Comparison of ENCODE assay signal across 24 cellular contexts in genomic region chr4:1222938-1223690, GRCh38. TPM values are rescaled to one million over a fixed set of nuclear protein-coding genes. Genes with fewer than 3 reads are reported as not detected.
DNase-seq lines count a peak whose midpoint lies in the region; ATAC-seq, FAIRE-seq and TF ChIP-seq lines count a peak whose summit lies in the region.
"Had no signal": no experiment of that assay in that cellular context is flagged by ENCODE, and none has a peak within 500 bp of the region (broad histone marks: within the 10 kb centered on the region; RNA-seq: fewer than 3 reads in every experiment).

No MANE protein-coding gene starts in this region.

- H3K9me3 Mint-ChIP-seq in immature natural killer cell = no peaks in the 10 kb centered on the region
- H3K9me3 Mint-ChIP-seq: CD4-positive, alpha-beta T cell; H9; IgD-negative memory B cell had no signal

- no peaks in the 10 kb centered on the region for H3K9me1 ChIP-seq in K562 (ENCODE audit: control insufficient read depth, insufficient read depth, low read length)

- H3K36me3 Mint-ChIP-seq in immature natural killer cell = peaks cover 36 to 59% (median 44%) of the 10 kb centered on the region in 3 donors
- peaks cover 9% of the 10 kb centered on the region for H3K36me3 Mint-ChIP-seq in T-helper 17 cell (ENCODE audit: low read depth)

- H3K9me3 ChIP-seq in HepG2 (ENCODE audit: low read length) (no peaks in the 10 kb centered on the region), right lobe of liver (no peaks in the 10 kb centered on the region), K562 (replicated peaks; ENCODE audit: control insufficient read depth, insufficient read depth, low read depth, low read length) (no peaks in the 10 kb centered on the region), T-helper 17 cell (ENCODE audit: control insufficient read depth, low read length, poor library complexity, severe bottlenecking) (no peaks in the 10 kb centered on the region)
- H3K9me3 ChIP-seq: SK-N-SH had no signal

- CTCF ChIA-PET in HepG2 (lab: Yijun Ruan, JAX; ENCODE audit: low intra/inter-chr PET ratio, low total read pairs) (no interaction called here), K562 (lab: Yijun Ruan, JAX; ENCODE audit: low intra/inter-chr PET ratio) (no interaction called here)

- H3K27me3 ChIP-seq in HepG2 (ENCODE audit: control insufficient read depth in 1 of 2, insufficient read depth in 2 of 2, low read length in 2 of 2) (no peaks in the 10 kb centered on the region), right lobe of liver (no peaks in the 10 kb centered on the region), K562 (ENCODE audit: control insufficient read depth in 2 of 2, insufficient read depth in 2 of 2, low read length in 2 of 2) (no peaks in the 10 kb centered on the region; a peak in 2 of 5 replicates)

- POLR2A ChIA-PET in HepG2 (lab: Yijun Ruan, JAX) (no interaction called here), K562 (lab: Yijun Ruan, JAX) (interaction anchor here (1.1 kb wide), 1 partner anchor 10 kb away, joined by 3 read pairs; no protein-coding TSS in a partner anchor)

- H3K27me3 Mint-ChIP-seq in immature natural killer cell (ENCODE audit: low read depth in 3 of 3) (peaks cover 3 to 26% (median 16%) of the 10 kb centered on the region in 3 donors), T-helper 17 cell (no peaks in the 10 kb centered on the region)
- H3K27me3 Mint-ChIP-seq: CD4-positive, alpha-beta T cell; IgD-negative memory B cell had no signal

- H2AFZ ChIP-seq in HepG2 (ENCODE audit: low read length) = no peak overlapping the region
- H2AFZ ChIP-seq in K562 (ENCODE audit: low read depth, low read length) = no peak overlapping the region

- no peaks in the 10 kb centered on the region for H3K4me1 ChIP-seq in HepG2 (ENCODE audit: insufficient read depth, low read length)
- H3K4me1 ChIP-seq in right lobe of liver = no peaks in the 10 kb centered on the region
- peaks cover 0 to 6% of the 10 kb centered on the region in 2 experiments; a peak in 1 of 5 replicates for H3K4me1 ChIP-seq in K562 (replicated peaks in 1 of 2; ENCODE audit: control insufficient read depth in 2 of 2, insufficient read depth in 2 of 2, low read length in 2 of 2)

- no peak for TF ChIP-seq CTCF in HepG2 (CRISPR knock-in tag; IDR thresholded peaks at IDR 0.05)
- TF ChIP-seq CTCF in right lobe of liver (IDR thresholded peaks at IDR 0.05) = no peak
- no peak for TF ChIP-seq CTCF in K562 (IDR thresholded peaks at IDR 0.05 in 2 of 3, conservative IDR thresholded peaks at IDR 0.05 in 1 of 3; ENCODE audit: insufficient read depth in 2 of 3, low read depth in 1 of 3, low read length in 3 of 3)

- TF ChIP-seq POLR2A in HepG2 (IDR thresholded peaks at IDR 0.05; ENCODE audit: insufficient read depth in 1 of 2, low read depth in 2 of 2, low read length in 2 of 2) = no peak
- TF ChIP-seq POLR2A in right lobe of liver (IDR thresholded peaks at IDR 0.05) = no peak
- no peak for TF ChIP-seq POLR2A in K562 (conservative IDR thresholded peaks at IDR 0.05)
- no peak for TF ChIP-seq POLR2A in erythroblast (IDR thresholded peaks at IDR 0.05; ENCODE audit: low read length)

- no peak for TF ChIP-seq RAD21 in HepG2 (CRISPR knock-in tag; IDR thresholded peaks at IDR 0.05)
- TF ChIP-seq RAD21 in K562 (CRISPR knock-in tag; conservative IDR thresholded peaks at IDR 0.05 in 1 of 2, IDR thresholded peaks at IDR 0.05 in 1 of 2) = no peak

- H3K27ac ChIP-seq in HepG2 (ENCODE audit: extremely low read length, insufficient read depth, low read length) = no peak overlapping the region
- H3K27ac ChIP-seq in right lobe of liver = no peak overlapping the region
- no peak overlapping the region for H3K27ac ChIP-seq in K562 (ENCODE audit: extremely low read depth, low read depth, low read length)

- no peaks in the 10 kb centered on the region for H4K20me1 ChIP-seq in HepG2 (ENCODE audit: insufficient read depth, low read length)
- no peaks in the 10 kb centered on the region for H4K20me1 ChIP-seq in K562 (replicated peaks; ENCODE audit: control insufficient read depth, insufficient read depth, low read length)

- BruUV-seq in HepG2 (replicated peaks; lab: Mats Ljungman, UMichigan) = no TSS peak
- BruUV-seq in K562 (replicated peaks; lab: Mats Ljungman, UMichigan) = no TSS peak

- ATAC-seq in HepG2 (peak; percentile 19), right lobe of liver (no peak), K562 (no peak), GM19455 (IDR thresholded peaks at IDR 0.05; ENCODE audit: unreplicated experiment) (no peak), T-helper 17 cell (no peak)

- no peak overlapping the region for H3K9ac ChIP-seq in HepG2 (ENCODE audit: insufficient read depth, low read depth, low read length)
- no peak overlapping the region for H3K9ac ChIP-seq in K562 (ENCODE audit: insufficient read depth in 1 of 2, low read depth in 2 of 2, low read length in 2 of 2)
- H3K9ac ChIP-seq: SK-N-SH had no signal

- DNase-seq in HepG2 (ENCODE audit: low spot score) (no peak), right lobe of liver (no peak), K562 (ENCODE audit: extremely low read depth in 1 of 4, low spot score in 3 of 4) (no peak), immature natural killer cell (peak in 1 of 3 donors; percentile 50), T-helper 17 cell (no peak), erythroblast (lab: John Stamatoyannopoulos, UW) (no peak)
- DNase-seq: CD4-positive, alpha-beta T cell; COR-L47; DMS53; H9; NCI-H1092; NCI-H1417 treated with DMSO at 0.1 percent for 48 hours; NCI-H187; NCI-H2081 treated with DMSO at 0.1 percent for 48 hours; NCI-H2171; NCI-H226; NCI-H510A treated with DMSO at 0.1 percent for 48 hours; NCI-H748 treated with DMSO at 0.1 percent for 48 hours; SK-N-SH had no signal

- in situ Hi-C loops in HepG2 (cut with HindIII; ENCODE audit: extremely low pct_ligation_motif_present, low pct_unique_long_range_greater_than_20kb) = no loop called here
- in situ Hi-C loops in K562 (cut with MboI) = no loop called here

- peak overlapping the region in 4 of 6 donors; percentile 70 to 82 (median 80) for H3K27ac Mint-ChIP-seq in immature natural killer cell
- no peak overlapping the region for H3K27ac Mint-ChIP-seq in T-helper 17 cell
- H3K27ac Mint-ChIP-seq: CD4-positive, alpha-beta T cell; H9; IgD-negative memory B cell had no signal

- intact Hi-C loops in HepG2 (cut with micrococcal nuclease; ENCODE audit: unreplicated experiment) (no loop called here), right lobe of liver (cut with DNase I) (loop anchor here in 1 of 2 donors (10.0 kb wide), 1 partner anchor 198 kb away; no protein-coding TSS in a partner anchor), K562 (cut with micrococcal nuclease) (no loop called here)

- H3K4me1 Mint-ChIP-seq in immature natural killer cell (peaks cover 70 to 75% of the 10 kb centered on the region in 2 donors), T-helper 17 cell (peaks cover 24% of the 10 kb centered on the region)
- H3K4me1 Mint-ChIP-seq: H9 had no signal

- H3K79me2 ChIP-seq in HepG2 (ENCODE audit: insufficient read depth, low read length) (no peaks in the 10 kb centered on the region), K562 (ENCODE audit: control insufficient read depth, insufficient read depth, low read length) (no peaks in the 10 kb centered on the region; the same call in 2 of the 3 replicates)

- H3K4me3 ChIP-seq in HepG2 (replicated peaks in 1 of 3; ENCODE audit: insufficient read depth in 1 of 3, low read depth in 2 of 3, low read length in 3 of 3) (no peak overlapping the region), right lobe of liver (no peak overlapping the region), K562 (no peak overlapping the region)

- 98% methylated on average over 20 of the region's 29 CpGs for WGBS in HepG2 (ENCODE audit: low lambda C conversion rate)
- WGBS in right lobe of liver (ENCODE audit: insufficient coverage, low coverage, low lambda C conversion rate, missing lambda C conversion rate) = no CpG with 5 or more reads among the region's 29 CpGs
- 92% methylated on average over 14 of the region's 29 CpGs for WGBS in K562 (ENCODE audit: insufficient coverage, low coverage, missing lambda C conversion rate)

- H3K4me3 Mint-ChIP-seq in immature natural killer cell = peak overlapping the region in 1 of 5 donors; percentile 21
- no peak overlapping the region for H3K4me3 Mint-ChIP-seq in T-helper 17 cell
- H3K4me3 Mint-ChIP-seq: CD4-positive, alpha-beta T cell; H9 had no signal

- no peak overlapping the region for H3K4me2 ChIP-seq in HepG2 (ENCODE audit: low read depth, low read length)
- H3K4me2 ChIP-seq in K562 (ENCODE audit: insufficient read depth, low read length) = no peak overlapping the region
- H3K4me2 ChIP-seq: SK-N-SH had no signal

- FAIRE-seq in HepG2 (lab: Jason Lieb, UNC) (no peak), K562 (lab: Jason Lieb, UNC) (no peak)
- FAIRE-seq: GM18507, RCC 7860 had no signal

- TF ChIP-seq EP300 in HepG2 (IDR thresholded peaks at IDR 0.05; ENCODE audit: low read depth in 2 of 2, low read length in 2 of 2) = no peak
- no peak for TF ChIP-seq EP300 in HepG2 (CRISPR knock-in tag; IDR thresholded peaks at IDR 0.05; ENCODE audit: borderline replicate concordance)
- TF ChIP-seq EP300 in K562 (IDR thresholded peaks at IDR 0.05; ENCODE audit: low read length) = no peak

- H3K36me3 ChIP-seq in HepG2 (replicated peaks in 1 of 2; ENCODE audit: control insufficient read depth in 1 of 2, insufficient read depth in 2 of 2, low read length in 2 of 2) (peaks cover 30 to 49% of the 10 kb centered on the region in 2 experiments), right lobe of liver (peaks cover 0 to 40% (median 16%) of the 10 kb centered on the region in 4 donors), K562 (ENCODE audit: control insufficient read depth, insufficient read depth, low read length) (peaks cover 85% of the 10 kb centered on the region)

RNA-seq across cellular contexts. Expression of gene CTBP1, which starts 25.8 kb away (rescaled TPM):
- total RNA-seq in HepG2 (2016; rRNA removed; fragmentation: Illumina TruSeq; extraction: Trizol) (106 and 112 TPM in 2 replicates), right lobe of liver (10 to 100 TPM; 74.8 to 85.5 (median 79.4) TPM), K562 (2014; rRNA removed) (162 and 230 TPM in 2 replicates), K562 (2014; rRNA removed; fragmentation: Illumina TruSeq; extraction: Trizol) (27.2 and 30.4 TPM in 2 replicates), K562 (2015; rRNA removed; fragmentation: Illumina TruSeq; extraction: Trizol) (67.9 and 70.4 TPM in 2 replicates), K562 (2021) (134 and 148 TPM in 2 replicates), T-helper 17 cell (100 to 1,000 TPM; 164 to 184 TPM)
- total RNA-seq in HepG2 (2016; cell fraction: cytosol; rRNA removed; fragmentation: Illumina TruSeq; extraction: Trizol; ENCODE audit: low read depth) = 119 TPM in 2 replicates
- 83.8 and 121 TPM in 2 replicates for total RNA-seq in HepG2 (2016; cell fraction: insoluble cytoplasmic fraction; rRNA removed; fragmentation: Illumina TruSeq; extraction: Trizol)
- total RNA-seq in HepG2 (2016; cell fraction: membrane; rRNA removed; fragmentation: Illumina TruSeq; extraction: Trizol) = 133 and 173 TPM in 2 replicates
- 51.5 and 60.9 TPM in 2 replicates for total RNA-seq in HepG2 (2016; cell fraction: nucleus; rRNA removed; fragmentation: Illumina TruSeq; extraction: Trizol)
- polyA plus RNA-seq in HepG2 (2011; rRNA removed) (78.5 and 123 TPM in 2 replicates), K562 (2011; rRNA removed) (68.2 and 72.3 TPM in 2 replicates), K562 (2014; fragmentation: Illumina TruSeq; extraction: Trizol) (64.0 and 116 TPM in 2 replicates), K562 (2014; fragmentation: Nextera tagmentation; extraction: Ambion mirVana) (10 to 100 TPM; 14.5 to 20.0 TPM), K562 (2014; rRNA removed) (111 and 118 TPM in 2 replicates), immature natural killer cell (100 to 1,000 TPM in 1 of 3 donors, 10 to 100 TPM in 2; 72.1 to 110 (median 77.7) TPM)
- polyA plus RNA-seq in HepG2 (2011; cell fraction: cytosol; rRNA removed) = 87.2 and 182 TPM in 2 replicates
- polyA plus RNA-seq in HepG2 (2011; cell fraction: nucleus; rRNA removed) = 489 and 636 TPM in 2 replicates
- polyA plus RNA-seq in HepG2 (2012) = 69.0 and 92.6 TPM in 2 replicates
- polyA plus RNA-seq in HepG2 (2016; cell fraction: cytosol; fragmentation: Illumina TruSeq; extraction: Trizol; ENCODE audit: low read depth) = 49.5 and 64.7 TPM in 2 replicates
- 101 and 112 TPM in 2 replicates for polyA plus RNA-seq in HepG2 (2016; cell fraction: insoluble cytoplasmic fraction; fragmentation: Illumina TruSeq; extraction: Trizol; ENCODE audit: low read depth)
- 103 and 116 TPM in 2 replicates for polyA plus RNA-seq in HepG2 (2016; cell fraction: membrane; fragmentation: Illumina TruSeq; extraction: Trizol; ENCODE audit: low read depth)
- polyA plus RNA-seq in HepG2 (2016; cell fraction: nucleus; fragmentation: Illumina TruSeq; extraction: Trizol; ENCODE audit: insufficient read depth, low read depth) = 152 and 155 TPM in 2 replicates
- 136 and 350 TPM in 2 replicates for polyA minus RNA-seq in HepG2 (2011; rRNA and poly(A)+ RNA removed; ENCODE audit: low replicate concordance)
- 85.1 and 100 TPM in 2 replicates for polyA minus RNA-seq in HepG2 (2011; cell fraction: cytosol; rRNA and poly(A)+ RNA removed)
- 47.7 and 48.4 TPM in 2 replicates for polyA minus RNA-seq in HepG2 (2011; cell fraction: nucleus; rRNA and poly(A)+ RNA removed)
- total RNA-seq in K562 (2011; cell fraction: chromatin; rRNA removed; ENCODE audit: low replicate concordance) = 63.5 and 142 TPM in 2 replicates
- total RNA-seq in K562 (2011; cell fraction: nucleolus; rRNA removed) = 94.5 and 102 TPM in 2 replicates
- 48.0 and 62.1 TPM in 2 replicates for total RNA-seq in K562 (2011; cell fraction: nucleoplasm; rRNA removed)
- polyA plus RNA-seq in K562 (2011; cell fraction: cytosol; rRNA removed) = 113 and 437 TPM in 2 replicates
- 168 and 330 TPM in 2 replicates for polyA plus RNA-seq in K562 (2011; cell fraction: nucleus; rRNA removed)
- polyA plus RNA-seq in K562 (2012) = 113 and 126 TPM in 2 replicates
- polyA minus RNA-seq in K562 (2011; rRNA and poly(A)+ RNA removed) = 33.8 and 54.2 TPM in 2 replicates
- polyA minus RNA-seq in K562 (2011; cell fraction: cytosol; rRNA and poly(A)+ RNA removed) = 135 and 154 TPM in 2 replicates
- 39.7 and 56.8 TPM in 2 replicates for polyA minus RNA-seq in K562 (2011; cell fraction: nucleus; rRNA and poly(A)+ RNA removed)

RNA-seq across cellular contexts. Expression of gene SPON2, which starts 50.7 kb away (rescaled TPM):
- 12.5 and 17.4 TPM in 2 replicates for total RNA-seq in HepG2 (2016; rRNA removed; fragmentation: Illumina TruSeq; extraction: Trizol)
- total RNA-seq in HepG2 (2016; cell fraction: cytosol; rRNA removed; fragmentation: Illumina TruSeq; extraction: Trizol; ENCODE audit: low read depth) = 4.7 and 5.3 TPM in 2 replicates
- 13.2 and 25.5 TPM in 2 replicates for total RNA-seq in HepG2 (2016; cell fraction: insoluble cytoplasmic fraction; rRNA removed; fragmentation: Illumina TruSeq; extraction: Trizol)
- total RNA-seq in HepG2 (2016; cell fraction: membrane; rRNA removed; fragmentation: Illumina TruSeq; extraction: Trizol) = 9.4 and 9.5 TPM in 2 replicates
- total RNA-seq in HepG2 (2016; cell fraction: nucleus; rRNA removed; fragmentation: Illumina TruSeq; extraction: Trizol) = 15.0 and 17.4 TPM in 2 replicates
- polyA plus RNA-seq in HepG2 (2011; rRNA removed) = 55.2 and 80.8 TPM in 2 replicates
- polyA plus RNA-seq in HepG2 (2011; cell fraction: cytosol; rRNA removed) = 34.7 and 69.3 TPM in 2 replicates
- 320 and 335 TPM in 2 replicates for polyA plus RNA-seq in HepG2 (2011; cell fraction: nucleus; rRNA removed)
- polyA plus RNA-seq in HepG2 (2012) = 21.8 and 46.8 TPM in 2 replicates
- 3.7 and 4.9 TPM in 2 replicates for polyA plus RNA-seq in HepG2 (2016; cell fraction: cytosol; fragmentation: Illumina TruSeq; extraction: Trizol; ENCODE audit: low read depth)
- 12.3 and 15.6 TPM in 2 replicates for polyA plus RNA-seq in HepG2 (2016; cell fraction: insoluble cytoplasmic fraction; fragmentation: Illumina TruSeq; extraction: Trizol; ENCODE audit: low read depth)
- polyA plus RNA-seq in HepG2 (2016; cell fraction: membrane; fragmentation: Illumina TruSeq; extraction: Trizol; ENCODE audit: low read depth) = 8.6 and 9.0 TPM in 2 replicates
- 34.9 and 43.2 TPM in 2 replicates for polyA plus RNA-seq in HepG2 (2016; cell fraction: nucleus; fragmentation: Illumina TruSeq; extraction: Trizol; ENCODE audit: insufficient read depth, low read depth)
- 0.65 and 46.4 TPM in 2 replicates for polyA minus RNA-seq in HepG2 (2011; rRNA and poly(A)+ RNA removed; ENCODE audit: low replicate concordance)
- polyA minus RNA-seq in HepG2 (2011; cell fraction: cytosol; rRNA and poly(A)+ RNA removed) = 20.2 and 29.8 TPM in 2 replicates
- polyA minus RNA-seq in HepG2 (2011; cell fraction: nucleus; rRNA and poly(A)+ RNA removed) = 33.9 and 38.4 TPM in 2 replicates
- total RNA-seq in right lobe of liver = 100 to 1,000 TPM in 3 of 6 experiments, 10 to 100 TPM in 3; 41.9 to 138 (median 99.9) TPM
- 8.1 and 12.5 TPM in 2 replicates for total RNA-seq in K562 (2011; cell fraction: chromatin; rRNA removed; ENCODE audit: low replicate concordance)
- total RNA-seq in K562 (2011; cell fraction: nucleolus; rRNA removed) = 8.2 and 12.8 TPM in 2 replicates
- total RNA-seq in K562 (2011; cell fraction: nucleoplasm; rRNA removed) = 7.3 and 9.4 TPM in 2 replicates
- total RNA-seq in K562 (2014; rRNA removed) = 0.65 and 1.1 TPM in 2 replicates
- total RNA-seq in K562 (2014; rRNA removed; fragmentation: Illumina TruSeq; extraction: Trizol) = 0.54 and 0.69 TPM in 2 replicates
- total RNA-seq in K562 (2015; rRNA removed; fragmentation: Illumina TruSeq; extraction: Trizol) = 0.57 and 0.83 TPM in 2 replicates
- 1.4 and 1.8 TPM in 2 replicates for total RNA-seq in K562 (2021)
- 2.2 and 4.8 TPM in 2 replicates for polyA plus RNA-seq in K562 (2011; rRNA removed)
- 2.3 and 4.7 TPM in 2 replicates for polyA plus RNA-seq in K562 (2011; cell fraction: cytosol; rRNA removed)
- polyA plus RNA-seq in K562 (2011; cell fraction: nucleus; rRNA removed) = 4.1 and 5.8 TPM in 2 replicates
- 1.4 and 2.4 TPM in 2 replicates for polyA plus RNA-seq in K562 (2012)
- 0.74 and 1.1 TPM in 2 replicates for polyA plus RNA-seq in K562 (2014; fragmentation: Illumina TruSeq; extraction: Trizol)
- under 1 TPM; 0.21 to 0.27 TPM for polyA plus RNA-seq in K562 (2014; fragmentation: Nextera tagmentation; extraction: Ambion mirVana)
- 0.77 and 0.84 TPM in 2 replicates for polyA plus RNA-seq in K562 (2014; rRNA removed)
- 0.60 and 0.87 TPM in 2 replicates for polyA minus RNA-seq in K562 (2011; rRNA and poly(A)+ RNA removed)
- 2.3 and 3.7 TPM in 2 replicates for polyA minus RNA-seq in K562 (2011; cell fraction: cytosol; rRNA and poly(A)+ RNA removed)
- 1.8 and 4.2 TPM in 2 replicates for polyA minus RNA-seq in K562 (2011; cell fraction: nucleus; rRNA and poly(A)+ RNA removed)
- 1,000 to 10,000 TPM in 2 of 3 donors, 100 to 1,000 TPM in 1; 603 to 1,685 (median 1,079) TPM for polyA plus RNA-seq in immature natural killer cell
- total RNA-seq in T-helper 17 cell = 1 to 10 TPM; 5.2 to 7.4 TPM
- total RNA-seq: G401 had no signal

Comparison
In these comparisons a context has a peak if more than half of its experiments do, and no peak if none do; other contexts are left out.
1. Of the 241 proteins assayed by ChIP-seq in both HepG2 and K562: peak only in HepG2: none; only in K562: POLR2G and RBM22; in both: none; in neither: 239.